In the genomic region with DNA sequence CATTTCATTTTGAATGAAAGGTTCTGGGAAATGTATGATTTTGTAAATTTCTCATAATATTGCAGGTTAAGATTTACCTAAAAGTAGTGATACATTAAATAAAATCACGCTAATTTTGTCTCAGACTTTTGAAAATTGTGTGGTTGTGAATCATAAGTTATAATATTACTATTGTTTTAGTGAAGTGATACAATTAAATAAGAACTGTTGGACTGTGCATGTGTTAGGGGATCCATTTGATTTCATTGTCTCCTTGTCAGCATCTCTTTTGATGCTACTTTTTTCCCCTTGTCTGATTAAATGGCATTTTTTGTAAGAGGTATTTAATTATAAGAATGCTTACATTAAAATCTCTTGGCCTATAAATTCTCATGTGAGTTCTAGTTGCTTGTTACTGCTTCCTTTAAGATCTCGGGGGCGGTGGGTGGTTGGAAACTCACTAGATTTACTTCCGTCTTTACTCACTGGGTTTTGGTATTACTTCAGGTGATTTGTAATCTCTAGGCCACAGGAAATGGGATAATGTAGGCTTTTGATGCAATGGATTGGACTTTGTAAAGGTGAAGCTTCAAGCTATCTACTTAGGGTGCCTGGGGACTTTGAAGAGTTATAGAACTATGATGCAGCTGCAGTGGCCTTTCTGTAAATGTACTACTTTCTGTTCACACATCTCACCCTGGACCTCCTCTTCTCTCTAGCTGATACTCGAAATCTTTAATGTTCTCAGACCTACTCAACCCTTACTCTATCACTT, we compare ENCODE assay signal across 1 cellular context.
TF ChIP-seq lines count a peak whose summit lies in the region.

No MANE protein-coding gene starts in this region.

TF ChIP-seq in GM12878, 131 proteins besides CTCF, POLR2A, EP300 and RAD21 (continued from another document and continues in another):
- TF ChIP-seq FOXM1 (IDR thresholded peaks at IDR 0.05; ENCODE audit: low read depth, low read length) = peak; percentile 59; the same call in 1 of the 2 replicates
- TF ChIP-seq MEF2A (IDR thresholded peaks at IDR 0.05; ENCODE audit: insufficient read depth, low read depth, low read length) = 0 out of 2 replicates have a peak, but pooled peaks have one; percentile 27
- 0 out of 2 replicates have a peak, but pooled peaks have one; percentile 21 for TF ChIP-seq BCL11A (IDR thresholded peaks at IDR 0.05; ENCODE audit: low read depth, low read length)
- TF ChIP-seq MEF2B (IDR thresholded peaks at IDR 0.05; ENCODE audit: partially characterized antibody, poor library complexity, severe bottlenecking) = no peak
- no peak for TF ChIP-seq STAT1 (conservative IDR thresholded peaks at IDR 0.05)
- TF ChIP-seq ZNF384 (IDR thresholded peaks at IDR 0.05; ENCODE audit: borderline replicate concordance, low read depth, low read length) = no peak
- TF ChIP-seq MYB (IDR thresholded peaks at IDR 0.05; ENCODE audit: borderline replicate concordance, low read depth, low read length) = no peak
- TF ChIP-seq KAT2A (conservative IDR thresholded peaks at IDR 0.05; ENCODE audit: control insufficient read depth, low read depth, low read length) = no peak
- TF ChIP-seq ATF7 (IDR thresholded peaks at IDR 0.05; ENCODE audit: low read depth) = 0 out of 2 replicates have a peak, but pooled peaks have one; percentile 24
- no peak for TF ChIP-seq ASH2L (IDR thresholded peaks at IDR 0.05; ENCODE audit: borderline replicate concordance, low read depth)
- TF ChIP-seq BRCA1 (IDR thresholded peaks at IDR 0.05; ENCODE audit: low read depth, low read length) = no peak
- peak in 1 of 2 experiments; percentile 67; a peak in 1 of 4 replicates for TF ChIP-seq ETV6 (conservative IDR thresholded peaks at IDR 0.05 in 1 of 2, IDR thresholded peaks at IDR 0.05 in 1 of 2; ENCODE audit: borderline replicate concordance in 1 of 2, low read depth in 1 of 2)
- TF ChIP-seq, protein P1, sequence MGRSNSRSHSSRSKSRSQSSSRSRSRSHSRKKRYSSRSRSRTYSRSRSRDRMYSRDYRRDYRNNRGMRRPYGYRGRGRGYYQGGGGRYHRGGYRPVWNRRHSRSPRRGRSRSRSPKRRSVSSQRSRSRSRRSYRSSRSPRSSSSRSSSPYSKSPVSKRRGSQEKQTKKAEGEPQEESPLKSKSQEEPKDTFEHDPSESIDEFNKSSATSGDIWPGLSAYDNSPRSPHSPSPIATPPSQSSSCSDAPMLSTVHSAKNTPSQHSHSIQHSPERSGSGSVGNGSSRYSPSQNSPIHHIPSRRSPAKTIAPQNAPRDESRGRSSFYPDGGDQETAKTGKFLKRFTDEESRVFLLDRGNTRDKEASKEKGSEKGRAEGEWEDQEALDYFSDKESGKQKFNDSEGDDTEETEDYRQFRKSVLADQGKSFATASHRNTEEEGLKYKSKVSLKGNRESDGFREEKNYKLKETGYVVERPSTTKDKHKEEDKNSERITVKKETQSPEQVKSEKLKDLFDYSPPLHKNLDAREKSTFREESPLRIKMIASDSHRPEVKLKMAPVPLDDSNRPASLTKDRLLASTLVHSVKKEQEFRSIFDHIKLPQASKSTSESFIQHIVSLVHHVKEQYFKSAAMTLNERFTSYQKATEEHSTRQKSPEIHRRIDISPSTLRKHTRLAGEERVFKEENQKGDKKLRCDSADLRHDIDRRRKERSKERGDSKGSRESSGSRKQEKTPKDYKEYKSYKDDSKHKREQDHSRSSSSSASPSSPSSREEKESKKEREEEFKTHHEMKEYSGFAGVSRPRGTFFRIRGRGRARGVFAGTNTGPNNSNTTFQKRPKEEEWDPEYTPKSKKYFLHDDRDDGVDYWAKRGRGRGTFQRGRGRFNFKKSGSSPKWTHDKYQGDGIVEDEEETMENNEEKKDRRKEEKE (IDR thresholded peaks at IDR 0.05) = no peak
- TF ChIP-seq, protein P2, sequence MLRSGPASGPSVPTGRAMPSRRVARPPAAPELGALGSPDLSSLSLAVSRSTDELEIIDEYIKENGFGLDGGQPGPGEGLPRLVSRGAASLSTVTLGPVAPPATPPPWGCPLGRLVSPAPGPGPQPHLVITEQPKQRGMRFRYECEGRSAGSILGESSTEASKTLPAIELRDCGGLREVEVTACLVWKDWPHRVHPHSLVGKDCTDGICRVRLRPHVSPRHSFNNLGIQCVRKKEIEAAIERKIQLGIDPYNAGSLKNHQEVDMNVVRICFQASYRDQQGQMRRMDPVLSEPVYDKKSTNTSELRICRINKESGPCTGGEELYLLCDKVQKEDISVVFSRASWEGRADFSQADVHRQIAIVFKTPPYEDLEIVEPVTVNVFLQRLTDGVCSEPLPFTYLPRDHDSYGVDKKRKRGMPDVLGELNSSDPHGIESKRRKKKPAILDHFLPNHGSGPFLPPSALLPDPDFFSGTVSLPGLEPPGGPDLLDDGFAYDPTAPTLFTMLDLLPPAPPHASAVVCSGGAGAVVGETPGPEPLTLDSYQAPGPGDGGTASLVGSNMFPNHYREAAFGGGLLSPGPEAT (IDR thresholded peaks at IDR 0.05; ENCODE audit: low read depth) = no peak
- no peak for TF ChIP-seq SMAD5 (IDR thresholded peaks at IDR 0.05; ENCODE audit: low read depth)
- TF ChIP-seq, protein P3, sequence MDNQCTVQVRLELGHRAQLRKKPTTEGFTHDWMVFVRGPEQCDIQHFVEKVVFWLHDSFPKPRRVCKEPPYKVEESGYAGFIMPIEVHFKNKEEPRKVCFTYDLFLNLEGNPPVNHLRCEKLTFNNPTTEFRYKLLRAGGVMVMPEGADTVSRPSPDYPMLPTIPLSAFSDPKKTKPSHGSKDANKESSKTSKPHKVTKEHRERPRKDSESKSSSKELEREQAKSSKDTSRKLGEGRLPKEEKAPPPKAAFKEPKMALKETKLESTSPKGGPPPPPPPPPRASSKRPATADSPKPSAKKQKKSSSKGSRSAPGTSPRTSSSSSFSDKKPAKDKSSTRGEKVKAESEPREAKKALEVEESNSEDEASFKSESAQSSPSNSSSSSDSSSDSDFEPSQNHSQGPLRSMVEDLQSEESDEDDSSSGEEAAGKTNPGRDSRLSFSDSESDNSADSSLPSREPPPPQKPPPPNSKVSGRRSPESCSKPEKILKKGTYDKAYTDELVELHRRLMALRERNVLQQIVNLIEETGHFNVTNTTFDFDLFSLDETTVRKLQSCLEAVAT (IDR thresholded peaks at IDR 0.05) = peak; percentile 81
- TF ChIP-seq SPI1 (IDR thresholded peaks at IDR 0.05; ENCODE audit: borderline replicate concordance, insufficient read depth, low read depth, low read length) = no peak
- no peak for TF ChIP-seq RB1 (IDR thresholded peaks at IDR 0.05; ENCODE audit: borderline replicate concordance)
- TF ChIP-seq EZH2 (IDR thresholded peaks at IDR 0.05; ENCODE audit: borderline replicate concordance, control insufficient read depth, low read depth, low read length) = no peak
- no peak for TF ChIP-seq CBX3 (IDR thresholded peaks at IDR 0.05; ENCODE audit: borderline replicate concordance, low read depth)
- no peak for TF ChIP-seq BACH1 (IDR thresholded peaks at IDR 0.05; ENCODE audit: borderline replicate concordance)
- no peak for TF ChIP-seq MYC (IDR thresholded peaks at IDR 0.05; ENCODE audit: insufficient read depth, insufficient read length, insufficient replicate concordance, low read length, severe bottlenecking)
- no peak for TF ChIP-seq HCFC1 (IDR thresholded peaks at IDR 0.05; ENCODE audit: low read length)
- TF ChIP-seq KDM1A (IDR thresholded peaks at IDR 0.05; ENCODE audit: borderline replicate concordance) = no peak
- no peak for TF ChIP-seq NBN (IDR thresholded peaks at IDR 0.05)
- no peak for TF ChIP-seq SRF (IDR thresholded peaks at IDR 0.05; ENCODE audit: low read depth in 2 of 2, low read length in 2 of 2)
- TF ChIP-seq, protein P4, sequence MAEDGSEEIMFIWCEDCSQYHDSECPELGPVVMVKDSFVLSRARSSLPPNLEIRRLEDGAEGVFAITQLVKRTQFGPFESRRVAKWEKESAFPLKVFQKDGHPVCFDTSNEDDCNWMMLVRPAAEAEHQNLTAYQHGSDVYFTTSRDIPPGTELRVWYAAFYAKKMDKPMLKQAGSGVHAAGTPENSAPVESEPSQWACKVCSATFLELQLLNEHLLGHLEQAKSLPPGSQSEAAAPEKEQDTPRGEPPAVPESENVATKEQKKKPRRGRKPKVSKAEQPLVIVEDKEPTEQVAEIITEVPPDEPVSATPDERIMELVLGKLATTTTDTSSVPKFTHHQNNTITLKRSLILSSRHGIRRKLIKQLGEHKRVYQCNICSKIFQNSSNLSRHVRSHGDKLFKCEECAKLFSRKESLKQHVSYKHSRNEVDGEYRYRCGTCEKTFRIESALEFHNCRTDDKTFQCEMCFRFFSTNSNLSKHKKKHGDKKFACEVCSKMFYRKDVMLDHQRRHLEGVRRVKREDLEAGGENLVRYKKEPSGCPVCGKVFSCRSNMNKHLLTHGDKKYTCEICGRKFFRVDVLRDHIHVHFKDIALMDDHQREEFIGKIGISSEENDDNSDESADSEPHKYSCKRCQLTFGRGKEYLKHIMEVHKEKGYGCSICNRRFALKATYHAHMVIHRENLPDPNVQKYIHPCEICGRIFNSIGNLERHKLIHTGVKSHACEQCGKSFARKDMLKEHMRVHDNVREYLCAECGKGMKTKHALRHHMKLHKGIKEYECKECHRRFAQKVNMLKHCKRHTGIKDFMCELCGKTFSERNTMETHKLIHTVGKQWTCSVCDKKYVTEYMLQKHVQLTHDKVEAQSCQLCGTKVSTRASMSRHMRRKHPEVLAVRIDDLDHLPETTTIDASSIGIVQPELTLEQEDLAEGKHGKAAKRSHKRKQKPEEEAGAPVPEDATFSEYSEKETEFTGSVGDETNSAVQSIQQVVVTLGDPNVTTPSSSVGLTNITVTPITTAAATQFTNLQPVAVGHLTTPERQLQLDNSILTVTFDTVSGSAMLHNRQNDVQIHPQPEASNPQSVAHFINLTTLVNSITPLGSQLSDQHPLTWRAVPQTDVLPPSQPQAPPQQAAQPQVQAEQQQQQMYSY (CRISPR knock-in tag; IDR thresholded peaks at IDR 0.05) = no peak
- no peak for TF ChIP-seq NFYA (IDR thresholded peaks at IDR 0.05; ENCODE audit: borderline replicate concordance, low read depth, low read length)
- no peak for TF ChIP-seq NR2C2 (IDR thresholded peaks at IDR 0.05; ENCODE audit: borderline replicate concordance, control insufficient read depth, insufficient read length, low read depth)
- TF ChIP-seq NFIC (IDR thresholded peaks at IDR 0.05; ENCODE audit: low read depth, low read length) = peak; percentile 70; the same call in 1 of the 2 replicates
- TF ChIP-seq, protein P5, sequence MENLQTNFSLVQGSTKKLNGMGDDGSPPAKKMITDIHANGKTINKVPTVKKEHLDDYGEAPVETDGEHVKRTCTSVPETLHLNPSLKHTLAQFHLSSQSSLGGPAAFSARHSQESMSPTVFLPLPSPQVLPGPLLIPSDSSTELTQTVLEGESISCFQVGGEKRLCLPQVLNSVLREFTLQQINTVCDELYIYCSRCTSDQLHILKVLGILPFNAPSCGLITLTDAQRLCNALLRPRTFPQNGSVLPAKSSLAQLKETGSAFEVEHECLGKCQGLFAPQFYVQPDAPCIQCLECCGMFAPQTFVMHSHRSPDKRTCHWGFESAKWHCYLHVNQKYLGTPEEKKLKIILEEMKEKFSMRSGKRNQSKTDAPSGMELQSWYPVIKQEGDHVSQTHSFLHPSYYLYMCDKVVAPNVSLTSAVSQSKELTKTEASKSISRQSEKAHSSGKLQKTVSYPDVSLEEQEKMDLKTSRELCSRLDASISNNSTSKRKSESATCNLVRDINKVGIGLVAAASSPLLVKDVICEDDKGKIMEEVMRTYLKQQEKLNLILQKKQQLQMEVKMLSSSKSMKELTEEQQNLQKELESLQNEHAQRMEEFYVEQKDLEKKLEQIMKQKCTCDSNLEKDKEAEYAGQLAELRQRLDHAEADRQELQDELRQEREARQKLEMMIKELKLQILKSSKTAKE (IDR thresholded peaks at IDR 0.05; ENCODE audit: low read depth, poor library complexity, severe bottlenecking) = no peak
- TF ChIP-seq, protein P6, sequence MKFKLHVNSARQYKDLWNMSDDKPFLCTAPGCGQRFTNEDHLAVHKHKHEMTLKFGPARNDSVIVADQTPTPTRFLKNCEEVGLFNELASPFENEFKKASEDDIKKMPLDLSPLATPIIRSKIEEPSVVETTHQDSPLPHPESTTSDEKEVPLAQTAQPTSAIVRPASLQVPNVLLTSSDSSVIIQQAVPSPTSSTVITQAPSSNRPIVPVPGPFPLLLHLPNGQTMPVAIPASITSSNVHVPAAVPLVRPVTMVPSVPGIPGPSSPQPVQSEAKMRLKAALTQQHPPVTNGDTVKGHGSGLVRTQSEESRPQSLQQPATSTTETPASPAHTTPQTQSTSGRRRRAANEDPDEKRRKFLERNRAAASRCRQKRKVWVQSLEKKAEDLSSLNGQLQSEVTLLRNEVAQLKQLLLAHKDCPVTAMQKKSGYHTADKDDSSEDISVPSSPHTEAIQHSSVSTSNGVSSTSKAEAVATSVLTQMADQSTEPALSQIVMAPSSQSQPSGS (IDR thresholded peaks at IDR 0.05; ENCODE audit: low read length) = 0 out of 2 replicates have a peak, but pooled peaks have one; percentile 55
- peak; percentile 80 for TF ChIP-seq JUNB (IDR thresholded peaks at IDR 0.05)
- TF ChIP-seq ZNF24 (IDR thresholded peaks at IDR 0.05) = no peak
- TF ChIP-seq ZZZ3 (IDR thresholded peaks at IDR 0.05; ENCODE audit: control insufficient read depth, insufficient read length, low read depth) = no peak
- TF ChIP-seq DPF2 (IDR thresholded peaks at IDR 0.05) = peak; percentile 52; the same call in 1 of the 2 replicates
- TF ChIP-seq CREM (IDR thresholded peaks at IDR 0.05; ENCODE audit: low read depth) = no peak
- TF ChIP-seq IRF4 (IDR thresholded peaks at IDR 0.05; ENCODE audit: low read depth, low read length) = 0 out of 2 replicates have a peak, but pooled peaks have one; percentile 16
- no peak for TF ChIP-seq SREBF1 (IDR thresholded peaks at IDR 0.05; ENCODE audit: low read length)
- TF ChIP-seq, protein P7, sequence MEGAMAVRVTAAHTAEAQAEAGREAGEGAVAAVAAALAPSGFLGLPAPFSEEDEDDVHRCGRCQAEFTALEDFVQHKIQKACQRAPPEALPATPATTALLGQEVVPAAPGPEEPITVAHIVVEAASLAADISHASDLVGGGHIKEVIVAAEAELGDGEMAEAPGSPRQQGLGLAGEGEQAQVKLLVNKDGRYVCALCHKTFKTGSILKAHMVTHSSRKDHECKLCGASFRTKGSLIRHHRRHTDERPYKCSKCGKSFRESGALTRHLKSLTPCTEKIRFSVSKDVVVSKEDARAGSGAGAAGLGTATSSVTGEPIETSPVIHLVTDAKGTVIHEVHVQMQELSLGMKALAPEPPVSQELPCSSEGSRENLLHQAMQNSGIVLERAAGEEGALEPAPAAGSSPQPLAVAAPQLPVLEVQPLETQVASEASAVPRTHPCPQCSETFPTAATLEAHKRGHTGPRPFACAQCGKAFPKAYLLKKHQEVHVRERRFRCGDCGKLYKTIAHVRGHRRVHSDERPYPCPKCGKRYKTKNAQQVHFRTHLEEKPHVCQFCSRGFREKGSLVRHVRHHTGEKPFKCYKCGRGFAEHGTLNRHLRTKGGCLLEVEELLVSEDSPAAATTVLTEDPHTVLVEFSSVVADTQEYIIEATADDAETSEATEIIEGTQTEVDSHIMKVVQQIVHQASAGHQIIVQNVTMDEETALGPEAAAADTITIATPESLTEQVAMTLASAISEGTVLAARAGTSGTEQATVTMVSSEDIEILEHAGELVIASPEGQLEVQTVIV (IDR thresholded peaks at IDR 0.05; ENCODE audit: borderline replicate concordance, partially characterized antibody) = no peak
- peak; percentile 68 to 75; a peak in 3 of 4 replicates for TF ChIP-seq IKZF2 (IDR thresholded peaks at IDR 0.05)
- TF ChIP-seq NR2F1 (conservative IDR thresholded peaks at IDR 0.05) = no peak
- TF ChIP-seq NRF1 (conservative IDR thresholded peaks at IDR 0.05; ENCODE audit: low read depth, low read length) = no peak
- TF ChIP-seq RELA (IDR thresholded peaks at IDR 0.05; ENCODE audit: borderline replicate concordance, partially characterized antibody) = no peak
- TF ChIP-seq GATAD2B (conservative IDR thresholded peaks at IDR 0.05; ENCODE audit: low read depth) = no peak
- 0 out of 2 replicates have a peak, but pooled peaks have one; percentile 22 for TF ChIP-seq GABPA (IDR thresholded peaks at IDR 0.05; ENCODE audit: low read depth)
- TF ChIP-seq CBX5 (IDR thresholded peaks at IDR 0.05; ENCODE audit: low read depth) = no peak
- TF ChIP-seq IKZF1 (conservative IDR thresholded peaks at IDR 0.05) = peak; percentile 67
